8 cellular contexts compared by ENCODE assay signal in the genomic region with DNA sequence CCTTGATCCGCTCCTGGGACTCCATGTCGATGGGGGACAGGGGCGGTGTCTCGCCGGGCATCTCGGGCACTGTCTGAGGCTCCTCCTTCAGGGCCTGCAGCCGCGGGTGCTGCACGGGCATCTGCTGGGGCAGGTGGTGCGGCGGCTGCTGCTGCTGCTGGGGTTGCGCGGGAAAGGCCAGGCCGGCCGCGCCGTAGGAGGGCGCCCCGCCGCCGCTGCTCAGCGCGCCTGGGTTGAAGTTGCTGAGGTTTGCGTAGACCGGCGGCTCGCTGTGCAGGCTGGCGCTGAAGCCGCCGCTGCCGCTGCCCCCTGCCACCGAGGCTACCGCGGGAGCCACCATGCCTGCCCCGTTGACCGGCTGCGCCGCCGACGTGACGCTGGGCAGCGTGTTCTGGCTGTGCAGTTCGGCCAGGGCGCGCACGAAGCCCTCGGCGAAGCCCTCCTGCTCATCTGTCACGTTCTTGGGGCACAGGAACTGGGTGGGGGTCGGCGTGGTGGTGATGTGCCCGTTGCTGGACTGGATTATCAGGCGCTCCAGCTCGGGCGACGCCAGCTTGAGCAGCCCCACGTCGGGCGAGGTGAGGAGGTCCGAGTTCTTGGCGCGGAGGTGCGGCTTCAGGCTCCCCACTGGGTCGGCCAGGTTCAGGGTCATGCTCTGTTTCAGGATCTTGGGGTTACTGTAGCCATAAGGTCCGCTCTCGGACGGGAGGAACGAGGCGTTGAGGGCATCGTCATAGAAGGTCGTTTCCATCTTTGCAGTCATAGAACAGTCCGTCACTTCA. TPM values are rescaled to one million over a fixed set of nuclear protein-coding genes. Genes with fewer than 3 reads are reported as not detected.
DNase-seq lines count a peak whose midpoint lies in the region; ATAC-seq lines count a peak whose summit lies in the region.

No MANE protein-coding gene starts in this region.

- H3K27me3 ChIP-seq in CD8-positive, alpha-beta memory T cell (ENCODE audit: insufficient read depth, low read length, poor library complexity, severe bottlenecking) = no peaks in the 10 kb centered on the region

- peaks cover 0 to 7% (median 0%) of the 10 kb centered on the region in 5 donors for H3K9me3 Mint-ChIP-seq in CD8-positive, alpha-beta memory T cell
- H3K9me3 Mint-ChIP-seq in naive thymus-derived CD8-positive, alpha-beta T cell = peaks cover 0 to 5% (median 0%) of the 10 kb centered on the region in 9 donors

- peak overlapping the region; percentile 74 for H3K4me3 ChIP-seq in CD8-positive, alpha-beta memory T cell (ENCODE audit: low read length)

- H3K27ac ChIP-seq in CD8-positive, alpha-beta memory T cell (ENCODE audit: low read depth, low read length) = peak overlapping the region; percentile 99

- peak; percentile 25 to 73 (median 58) for DNase-seq in CD8-positive, alpha-beta memory T cell
- DNase-seq in H4 (ENCODE audit: low spot score) (peak; percentile 33), NOMO-1 treated with dmso at 0.1 percent for 144 hours (lab: John Stamatoyannopoulos, UW; ENCODE audit: unreplicated experiment) (peak; percentile 55), activated T-helper 1 cell treated with Interleukin-2 at 50 U/mL for 16 hours (ENCODE audit: low read depth) (peak; percentile 46), fibroblast of gingiva (ENCODE audit: low read depth) (peak; percentile 51)
- DNase-seq in naive thymus-derived CD8-positive, alpha-beta T cell = peak in 9 of 10 donors; percentile 15 to 74 (median 62)
- peak; percentile 23 for DNase-seq in stimulated activated naive CD4-positive, alpha-beta T cell treated with Interleukin-2 at 50 U/mL for 16 hours (lab: John Stamatoyannopoulos, UW)

- H3K27ac Mint-ChIP-seq in CD8-positive, alpha-beta memory T cell = peak overlapping the region; percentile 93 to 97 (median 96)
- peak overlapping the region; percentile 92 to 100 (median 99) for H3K27ac Mint-ChIP-seq in naive thymus-derived CD8-positive, alpha-beta T cell

- POLR2A ChIA-PET in CD8-positive, alpha-beta memory T cell (lab: Charles Lee) = interaction anchor here (0.6 to 4.8 kb wide), 17 partner anchors 8 to 1031 kb away, joined by 3 to 33 read pairs (median 5); partner anchors contain the start of gene FGGY
- POLR2A ChIA-PET in naive thymus-derived CD8-positive, alpha-beta T cell (lab: Charles Lee) = interaction anchor here (0.6 to 3.5 kb wide), 9 partner anchors 9 to 915 kb away, joined by 3 to 31 read pairs (median 6); partner anchors contain the start of gene FGGY

- CTCF ChIA-PET in CD8-positive, alpha-beta memory T cell (lab: Charles Lee) = interaction anchor here (0.7 to 3.2 kb wide), 27 partner anchors 9 to 976 kb away, joined by 3 to 11 read pairs (median 3); no protein-coding TSS in a partner anchor

- peaks cover 19% of the 10 kb centered on the region for H3K4me1 ChIP-seq in CD8-positive, alpha-beta memory T cell (ENCODE audit: insufficient read depth, low read length)

- no peaks in the 10 kb centered on the region for H3K36me3 ChIP-seq in CD8-positive, alpha-beta memory T cell (ENCODE audit: insufficient read depth, low read length)

- peak overlapping the region; percentile 86 to 97 (median 92) for H3K4me3 Mint-ChIP-seq in CD8-positive, alpha-beta memory T cell
- peak overlapping the region; percentile 79 to 100 (median 92) for H3K4me3 Mint-ChIP-seq in naive thymus-derived CD8-positive, alpha-beta T cell

- peaks cover 23 to 55% (median 41%) of the 10 kb centered on the region in 3 donors for H3K4me1 Mint-ChIP-seq in CD8-positive, alpha-beta memory T cell
- H3K4me1 Mint-ChIP-seq in naive thymus-derived CD8-positive, alpha-beta T cell = peaks cover 26 to 42% (median 37%) of the 10 kb centered on the region in 4 donors

- H3K36me3 Mint-ChIP-seq in CD8-positive, alpha-beta memory T cell = peaks cover 0 to 31% (median 8%) of the 10 kb centered on the region in 3 donors
- peaks cover 0 to 9% (median 4%) of the 10 kb centered on the region in 3 donors for H3K36me3 Mint-ChIP-seq in naive thymus-derived CD8-positive, alpha-beta T cell

- H3K9me3 ChIP-seq in CD8-positive, alpha-beta memory T cell (ENCODE audit: low read length) = no peaks in the 10 kb centered on the region

- H3K27me3 Mint-ChIP-seq in CD8-positive, alpha-beta memory T cell = peaks cover 0 to 19% of the 10 kb centered on the region in 2 donors
- H3K27me3 Mint-ChIP-seq in naive thymus-derived CD8-positive, alpha-beta T cell = peaks cover 0 to 6% (median 2%) of the 10 kb centered on the region in 5 donors

- no peak for ATAC-seq in naive thymus-derived CD8-positive, alpha-beta T cell
- no peak for ATAC-seq in GM21737 (IDR thresholded peaks at IDR 0.05; ENCODE audit: unreplicated experiment)

RNA-seq across cellular contexts. Expression of gene JUN, which starts 1.3 kb away (rescaled TPM):
- total RNA-seq in CD8-positive, alpha-beta memory T cell = 10 to 100 TPM; 25.5 to 27.7 TPM
- polyA plus RNA-seq in CD8-positive, alpha-beta memory T cell = 163 TPM
- total RNA-seq in H4 (2014; rRNA removed; shearing (Covaris generic)) = 23.2 and 29.4 TPM in 2 replicates
- total RNA-seq in naive thymus-derived CD8-positive, alpha-beta T cell = 10 to 100 TPM; 38.2 to 40.0 TPM
- 10 to 100 TPM; 30.7 to 59.4 (median 32.0) TPM for polyA plus RNA-seq in naive thymus-derived CD8-positive, alpha-beta T cell
